9 cellular contexts compared by ENCODE assay signal in the genomic region with DNA sequence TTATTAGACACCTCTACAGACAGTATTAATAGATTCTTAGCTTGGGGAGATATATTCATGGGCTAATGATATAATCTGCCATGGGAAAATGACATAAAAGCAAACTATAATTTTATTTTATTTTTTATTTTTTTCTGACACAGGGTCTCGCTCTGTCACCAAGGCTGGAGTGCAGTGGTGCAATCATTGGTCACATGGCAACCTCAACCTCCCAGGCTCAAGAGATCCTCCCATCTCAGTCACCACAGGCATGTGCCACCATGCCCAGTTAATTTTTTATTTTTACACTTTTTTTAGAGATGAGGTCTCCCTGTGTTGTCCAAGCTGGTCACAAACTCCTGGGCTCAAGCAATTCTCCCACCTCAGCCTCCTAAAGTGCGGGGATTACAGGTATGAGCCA. TPM values are rescaled to one million over a fixed set of nuclear protein-coding genes. Genes with fewer than 3 reads are reported as not detected.
DNase-seq lines count a peak whose midpoint lies in the region; ATAC-seq and TF ChIP-seq lines count a peak whose summit lies in the region.
"Had no signal": no experiment of that assay in that cellular context is flagged by ENCODE, and none has a peak within 500 bp of the region (broad histone marks: within the 10 kb centered on the region; RNA-seq: fewer than 3 reads in every experiment).

No MANE protein-coding gene starts in this region.

- peak overlapping the region; percentile 82 for H3K9ac ChIP-seq in adipocyte (ENCODE audit: low read length)

- H3K27ac ChIP-seq in left lung, result peak overlapping the region; percentile 74 to 76

- no peaks in the 10 kb centered on the region for H3K9me3 Mint-ChIP-seq in activated naive CD4-positive, alpha-beta T cell treated with anti-CD3 and anti-CD28 coated beads, Interleukin-2, amount 10 ng/mL, durations not matched to agents 7 days and 5 days
- H3K9me3 Mint-ChIP-seq in type B pancreatic cell, result no peaks in the 10 kb centered on the region

- H3K4me3 ChIP-seq in adipocyte (ENCODE audit: low read length), result peak overlapping the region; percentile 79
- no peak overlapping the region for H3K4me3 ChIP-seq in left lung

- H3K36me3 ChIP-seq in adipocyte (ENCODE audit: control insufficient read depth, insufficient read depth, low read length, severe bottlenecking) (no peaks in the 10 kb centered on the region), left lung (no peaks in the 10 kb centered on the region)

- no peak for DNase-seq in activated naive CD4-positive, alpha-beta T cell treated with anti-CD3 and anti-CD28 coated beads, Interleukin-2, amount 10 ng/mL, durations not matched to agents 7 days and 5 days
- no peak for DNase-seq in activated naive CD4-positive, alpha-beta T cell treated with anti-CD3 and anti-CD28 coated beads, Interleukin-2, amount 50 U/mL, for 16 hours
- DNase-seq in adipocyte (ENCODE audit: low read depth) (peak; percentile 47), left lung (peak in 1 of 2 donors; percentile 64), type B pancreatic cell (ENCODE audit: extremely low spot score, unreplicated experiment) (no peak), iPS-NIHi7 (ENCODE audit: extremely low spot score) (no peak), germinal center (ENCODE audit: low spot score) (no peak)
- DNase-seq in stimulated activated CD4-positive, alpha-beta T cell treated with anti-CD3 and anti-CD28 coated beads, Interleukin-12 subunit alpha, Interleukin-12 subunit beta, amount 100 ng/mL, for 4 hours, result no peak
- DNase-seq: NCI-H1930 had no signal

- H3K27ac Mint-ChIP-seq in activated naive CD4-positive, alpha-beta T cell treated with anti-CD3 and anti-CD28 coated beads, Interleukin-2, amount 10 ng/mL, durations not matched to agents 7 days and 5 days, result peak overlapping the region; percentile 65
- peak overlapping the region; percentile 92 for H3K27ac Mint-ChIP-seq in type B pancreatic cell

- no peaks in the 10 kb centered on the region for H3K27me3 Mint-ChIP-seq in activated naive CD4-positive, alpha-beta T cell treated with anti-CD3 and anti-CD28 coated beads, Interleukin-2, amount 10 ng/mL, durations not matched to agents 7 days and 5 days
- no peaks in the 10 kb centered on the region for H3K27me3 Mint-ChIP-seq in type B pancreatic cell

- peak; percentile 67 for ATAC-seq in left lung

- no peaks in the 10 kb centered on the region for H3K27me3 ChIP-seq in adipocyte (replicated peaks; ENCODE audit: control insufficient read depth, insufficient read depth, low read length)
- no peaks in the 10 kb centered on the region for H3K27me3 ChIP-seq in left lung

- intact Hi-C loops in left lung (cut with DNase I), result loop anchor here in 1 of 2 donors (10.0 kb wide), 1 partner anchor 154 kb away; no protein-coding TSS in a partner anchor

- H3K9me3 ChIP-seq in adipocyte (ENCODE audit: control insufficient read depth, low read length), result no peaks in the 10 kb centered on the region
- H3K9me3 ChIP-seq in left lung, result no peaks in the 10 kb centered on the region

- peaks cover 50% of the 10 kb centered on the region for H3K4me1 Mint-ChIP-seq in activated naive CD4-positive, alpha-beta T cell treated with anti-CD3 and anti-CD28 coated beads, Interleukin-2, amount 10 ng/mL, durations not matched to agents 7 days and 5 days
- peaks cover 68% of the 10 kb centered on the region for H3K4me1 Mint-ChIP-seq in type B pancreatic cell (ENCODE audit: unreplicated experiment)

- no peak overlapping the region for H3K4me3 Mint-ChIP-seq in activated naive CD4-positive, alpha-beta T cell treated with anti-CD3 and anti-CD28 coated beads, Interleukin-2, amount 10 ng/mL, durations not matched to agents 7 days and 5 days
- peak overlapping the region; percentile 17 for H3K4me3 Mint-ChIP-seq in type B pancreatic cell

- TF ChIP-seq CTCF in left lung (IDR thresholded peaks at IDR 0.05), result no peak
- TF ChIP-seq CTCF in type B pancreatic cell (conservative IDR thresholded peaks at IDR 0.05), result no peak

- peaks cover 1% of the 10 kb centered on the region for H3K36me3 Mint-ChIP-seq in activated naive CD4-positive, alpha-beta T cell treated with anti-CD3 and anti-CD28 coated beads, Interleukin-2, amount 10 ng/mL, durations not matched to agents 7 days and 5 days
- peaks cover 3% of the 10 kb centered on the region for H3K36me3 Mint-ChIP-seq in type B pancreatic cell

- CTCF ChIA-PET in activated naive CD4-positive, alpha-beta T cell treated with anti-CD3 and anti-CD28 coated beads, Interleukin-2, amount 10 ng/mL, durations not matched to agents 7 days and 5 days (lab: Charles Lee), result interaction anchor here (1.3 to 1.7 kb wide), 4 partner anchors 11 to 157 kb away, joined by 3 to 8 read pairs (median 6); no protein-coding TSS in a partner anchor

- H3K4me1 ChIP-seq in adipocyte (ENCODE audit: control insufficient read depth, insufficient read depth, low read length) (peaks cover 100% of the 10 kb centered on the region), left lung (peaks cover 37 to 93% of the 10 kb centered on the region in 2 donors)

RNA-seq across cellular contexts. Expression of a gene that starts 39.3 kb away (rescaled TPM):
- 100 to 1,000 TPM; 317 to 373 TPM for total RNA-seq in left lung
- total RNA-seq in type B pancreatic cell (ENCODE audit: low replicate concordance), result 187 and 222 TPM in 2 replicates
